ENCODE assay signal across 1 cellular context in genomic region chr7:117459735-117460134, GRCh38.
TF ChIP-seq lines count a peak whose summit lies in the region.

No MANE protein-coding gene starts in this region.

TF ChIP-seq in A549, 52 proteins besides CTCF, POLR2A, EP300 and RAD21 (continued from another document):
- TF ChIP-seq PBX3 (IDR thresholded peaks at IDR 0.05), result no peak
- TF ChIP-seq ZNF302 (CRISPR knock-in tag; IDR thresholded peaks at IDR 0.05), result no peak
- no peak for TF ChIP-seq NPAS2 (CRISPR knock-in tag; IDR thresholded peaks at IDR 0.05; ENCODE audit: borderline replicate concordance)
- no peak for TF ChIP-seq KDM5A (IDR thresholded peaks at IDR 0.05)
- TF ChIP-seq HOXA7 (CRISPR knock-in tag; IDR thresholded peaks at IDR 0.05), result no peak
- TF ChIP-seq EHF (CRISPR knock-in tag; IDR thresholded peaks at IDR 0.05), result no peak
- no peak for TF ChIP-seq MAFK (IDR thresholded peaks at IDR 0.05; ENCODE audit: partially characterized antibody)
- no peak for TF ChIP-seq HMGXB4 (CRISPR knock-in tag; IDR thresholded peaks at IDR 0.05; ENCODE audit: borderline replicate concordance)
- no peak for TF ChIP-seq TP53 (CRISPR knock-in tag; IDR thresholded peaks at IDR 0.05)
